8 cellular contexts compared by ENCODE assay signal in genomic region chr17:19448341-19449268, GRCh38. TPM values are rescaled to one million over a fixed set of nuclear protein-coding genes. Genes with fewer than 3 reads are reported as not detected.
DNase-seq lines count a peak whose midpoint lies in the region; ATAC-seq, FAIRE-seq and TF ChIP-seq lines count a peak whose summit lies in the region.

No MANE protein-coding gene starts in this region.

- H3K36me3 ChIP-seq in K562 (ENCODE audit: control insufficient read depth, insufficient read depth, low read length) (no peaks in the 10 kb centered on the region), smooth muscle cell (ENCODE audit: low read depth) (no peaks in the 10 kb centered on the region)
- H3K36me3 ChIP-seq in naive thymus-derived CD4-positive, alpha-beta T cell (ENCODE audit: control insufficient read depth in 2 of 3, insufficient read depth in 3 of 3, low read length in 3 of 3) = no peaks in the 10 kb centered on the region

- POLR2A ChIA-PET in K562 (lab: Yijun Ruan, JAX) = interaction anchor here (0.6 kb wide), 2 partner anchors 10 to 100 kb away, joined by 3 read pairs; no protein-coding TSS in a partner anchor
- POLR2A ChIA-PET in naive thymus-derived CD4-positive, alpha-beta T cell (lab: Charles Lee) = interaction anchor here (1.2 kb wide), 1 partner anchor 85 kb away, joined by 3 read pairs; no protein-coding TSS in a partner anchor
- POLR2A ChIA-PET in activated CD4-positive, alpha-beta T cell treated with anti-CD3 and anti-CD28 coated beads, Interleukin-2, amount 10 ng/mL, durations not matched to agents 7 days and 5 days (lab: Charles Lee) = no interaction called here

- H3K9me3 Mint-ChIP-seq in naive thymus-derived CD4-positive, alpha-beta T cell = peaks cover 0 to 25% (median 8%) of the 10 kb centered on the region in 11 donors
- peaks cover 13% of the 10 kb centered on the region for H3K9me3 Mint-ChIP-seq in activated CD4-positive, alpha-beta T cell treated with anti-CD3 and anti-CD28 coated beads, Interleukin-2, amount 10 ng/mL, durations not matched to agents 7 days and 5 days

- no peak for TF ChIP-seq EP300 in K562 (IDR thresholded peaks at IDR 0.05; ENCODE audit: low read length)

- no peak overlapping the region for H3K27ac Mint-ChIP-seq in naive thymus-derived CD4-positive, alpha-beta T cell
- no peak overlapping the region for H3K27ac Mint-ChIP-seq in activated CD4-positive, alpha-beta T cell treated with anti-CD3 and anti-CD28 coated beads, Interleukin-2, amount 10 ng/mL, durations not matched to agents 7 days and 5 days

- H4K20me1 ChIP-seq in K562 (replicated peaks; ENCODE audit: control insufficient read depth, insufficient read depth, low read length) = no peaks in the 10 kb centered on the region
- H4K20me1 ChIP-seq in smooth muscle cell (ENCODE audit: low read depth) = no peaks in the 10 kb centered on the region

- no TSS peak for BruUV-seq in K562 (replicated peaks; lab: Mats Ljungman, UMichigan)

- H3K4me1 Mint-ChIP-seq in naive thymus-derived CD4-positive, alpha-beta T cell = peaks cover 0 to 6% (median 4%) of the 10 kb centered on the region in 7 donors
- peaks cover 3% of the 10 kb centered on the region for H3K4me1 Mint-ChIP-seq in activated CD4-positive, alpha-beta T cell treated with anti-CD3 and anti-CD28 coated beads, Interleukin-2, amount 10 ng/mL, durations not matched to agents 7 days and 5 days

- peaks cover 10% of the 10 kb centered on the region for H3F3A ChIP-seq in smooth muscle cell (ENCODE audit: low read depth)

- TF ChIP-seq CTCF in K562 (IDR thresholded peaks at IDR 0.05 in 2 of 3, conservative IDR thresholded peaks at IDR 0.05 in 1 of 3; ENCODE audit: insufficient read depth in 2 of 3, low read depth in 1 of 3, low read length in 3 of 3) (no peak), smooth muscle cell (IDR thresholded peaks at IDR 0.05; ENCODE audit: borderline replicate concordance, insufficient read depth, poor library complexity, severe bottlenecking) (no peak)

- TF ChIP-seq POLR2A in K562 (conservative IDR thresholded peaks at IDR 0.05) = no peak

- H3K9me3 ChIP-seq in K562 (replicated peaks; ENCODE audit: control insufficient read depth, insufficient read depth, low read depth, low read length) = no peaks in the 10 kb centered on the region
- H3K9me3 ChIP-seq in smooth muscle cell (replicated peaks; ENCODE audit: low read depth) = no peaks in the 10 kb centered on the region
- H3K9me3 ChIP-seq in naive thymus-derived CD4-positive, alpha-beta T cell (ENCODE audit: control insufficient read depth in 2 of 3, low read length in 3 of 3) = peaks cover 0 to 3% (median 0%) of the 10 kb centered on the region in 3 experiments

- TF ChIP-seq RAD21 in K562 (CRISPR knock-in tag; conservative IDR thresholded peaks at IDR 0.05 in 1 of 2, IDR thresholded peaks at IDR 0.05 in 1 of 2) = no peak

- DNase-seq in HPDE6-E6E7 (ENCODE audit: extremely low spot score) (peak; percentile 34), K562 (ENCODE audit: extremely low read depth in 1 of 4, low spot score in 3 of 4) (no peak), islet precursor cell (peak; percentile 73), smooth muscle cell (lab: John Stamatoyannopoulos, UW; ENCODE audit: unreplicated experiment) (no peak), RPMI8226 (no peak)
- no peak for DNase-seq in naive thymus-derived CD4-positive, alpha-beta T cell
- no peak for DNase-seq in activated CD4-positive, alpha-beta T cell treated with anti-CD3 and anti-CD28 coated beads, Interleukin-2, amount 10 ng/mL, durations not matched to agents 7 days and 5 days

- H3K9me1 ChIP-seq in K562 (ENCODE audit: control insufficient read depth, insufficient read depth, low read length) = no peaks in the 10 kb centered on the region

- ATAC-seq in K562 (no peak), HG02852 (IDR thresholded peaks at IDR 0.05; ENCODE audit: unreplicated experiment) (no peak)
- no peak for ATAC-seq in naive thymus-derived CD4-positive, alpha-beta T cell

- H2AFZ ChIP-seq in K562 (ENCODE audit: low read depth, low read length) (no peak overlapping the region), smooth muscle cell (ENCODE audit: low read depth) (no peak overlapping the region)

- H3K79me2 ChIP-seq in K562 (ENCODE audit: control insufficient read depth, insufficient read depth, low read length) (no peaks in the 10 kb centered on the region), smooth muscle cell (ENCODE audit: low read depth) (no peaks in the 10 kb centered on the region)

- CTCF ChIA-PET in K562 (lab: Yijun Ruan, JAX; ENCODE audit: low intra/inter-chr PET ratio) = interaction anchor here (0.6 kb wide), 1 partner anchor 171 kb away, joined by 4 read pairs; no protein-coding TSS in a partner anchor
- CTCF ChIA-PET in naive thymus-derived CD4-positive, alpha-beta T cell (lab: Charles Lee) = interaction anchor here (0.7 to 5.1 kb wide), 5 partner anchors 15 to 110 kb away, joined by 3 to 64 read pairs (median 7); partner anchors contain the start of gene B9D1
- CTCF ChIA-PET in activated CD4-positive, alpha-beta T cell treated with anti-CD3 and anti-CD28 coated beads, Interleukin-2, amount 10 ng/mL, durations not matched to agents 7 days and 5 days (lab: Charles Lee) = interaction anchor here (2.1 kb wide), 1 partner anchor 86 kb away, joined by 18 read pairs; the partner anchor contains the start of gene B9D1

- H3K9ac ChIP-seq in K562 (ENCODE audit: insufficient read depth in 1 of 2, low read depth in 2 of 2, low read length in 2 of 2) = no peak overlapping the region
- peak overlapping the region; percentile 32 for H3K9ac ChIP-seq in smooth muscle cell (ENCODE audit: low read depth)

- H3K4me2 ChIP-seq in K562 (ENCODE audit: insufficient read depth, low read length) (no peak overlapping the region), smooth muscle cell (peak overlapping the region; percentile 50)

- H3K27ac ChIP-seq in K562 (ENCODE audit: extremely low read depth, low read depth, low read length) = no peak overlapping the region
- peak overlapping the region; percentile 86 for H3K27ac ChIP-seq in smooth muscle cell (ENCODE audit: low read depth)
- H3K27ac ChIP-seq in naive thymus-derived CD4-positive, alpha-beta T cell (ENCODE audit: low read depth, low read length) = no peak overlapping the region

- peaks cover 9 to 17% (median 16%) of the 10 kb centered on the region in 5 donors for H3K27me3 Mint-ChIP-seq in naive thymus-derived CD4-positive, alpha-beta T cell
- H3K27me3 Mint-ChIP-seq in activated CD4-positive, alpha-beta T cell treated with anti-CD3 and anti-CD28 coated beads, Interleukin-2, amount 10 ng/mL, durations not matched to agents 7 days and 5 days = peaks cover 18% of the 10 kb centered on the region

- WGBS in K562 (ENCODE audit: insufficient coverage, low coverage, missing lambda C conversion rate) = 0% methylated on average over 8 of the region's 8 CpGs
- 22% methylated on average over 8 of the region's 8 CpGs for WGBS in smooth muscle cell (ENCODE audit: low lambda C conversion rate)

- no peak for FAIRE-seq in K562 (lab: Jason Lieb, UNC)

- H3K36me3 Mint-ChIP-seq in naive thymus-derived CD4-positive, alpha-beta T cell = peaks cover 0 to 7% (median 3%) of the 10 kb centered on the region in 5 donors
- no peaks in the 10 kb centered on the region for H3K36me3 Mint-ChIP-seq in activated CD4-positive, alpha-beta T cell treated with anti-CD3 and anti-CD28 coated beads, Interleukin-2, amount 10 ng/mL, durations not matched to agents 7 days and 5 days (ENCODE audit: low read depth)

- H3K4me3 Mint-ChIP-seq in naive thymus-derived CD4-positive, alpha-beta T cell = no peak overlapping the region
- H3K4me3 Mint-ChIP-seq in activated CD4-positive, alpha-beta T cell treated with anti-CD3 and anti-CD28 coated beads, Interleukin-2, amount 10 ng/mL, durations not matched to agents 7 days and 5 days = no peak overlapping the region

- in situ Hi-C loops in K562 (cut with MboI) = loop anchor here (5.0 kb wide), 1 partner anchor 86 kb away; the partner anchor contains the start of gene B9D1

- H3K4me1 ChIP-seq in K562 (replicated peaks in 1 of 2; ENCODE audit: control insufficient read depth in 2 of 2, insufficient read depth in 2 of 2, low read length in 2 of 2) = peaks cover 0 to 3% of the 10 kb centered on the region in 2 experiments; a peak in 1 of 5 replicates
- H3K4me1 ChIP-seq in smooth muscle cell (ENCODE audit: low read depth) = no peaks in the 10 kb centered on the region
- no peaks in the 10 kb centered on the region for H3K4me1 ChIP-seq in naive thymus-derived CD4-positive, alpha-beta T cell (ENCODE audit: control insufficient read depth in 2 of 2, insufficient read depth in 2 of 2, low read length in 2 of 2)

- intact Hi-C loops in K562 (cut with micrococcal nuclease) = no loop called here
- intact Hi-C loops in naive thymus-derived CD4-positive, alpha-beta T cell (cut with micrococcal nuclease) = loop anchor here in 1 of 2 donors (5.0 kb wide), 1 partner anchor 319 kb away; no protein-coding TSS in a partner anchor

- H3K27me3 ChIP-seq in K562 (ENCODE audit: control insufficient read depth in 2 of 2, insufficient read depth in 2 of 2, low read length in 2 of 2) (peaks cover 2 to 7% of the 10 kb centered on the region in 2 experiments; a peak in 2 of 5 replicates), smooth muscle cell (ENCODE audit: low read depth) (no peaks in the 10 kb centered on the region)
- no peaks in the 10 kb centered on the region for H3K27me3 ChIP-seq in naive thymus-derived CD4-positive, alpha-beta T cell (ENCODE audit: control insufficient read depth in 2 of 2, insufficient read depth in 2 of 2, low read length in 2 of 2)

- H3K4me3 ChIP-seq in K562 (no peak overlapping the region), smooth muscle cell (no peak overlapping the region)
- H3K4me3 ChIP-seq in naive thymus-derived CD4-positive, alpha-beta T cell (ENCODE audit: low read length) = no peak overlapping the region

RNA-seq across cellular contexts. Expression of gene RNF112, which starts 37.6 kb away (rescaled TPM):
- not detected in 2 replicates for total RNA-seq in K562 (2011; cell fraction: chromatin; rRNA removed; ENCODE audit: low replicate concordance)
- total RNA-seq in K562 (2011; cell fraction: nucleolus; rRNA removed) = not detected in 2 replicates
- total RNA-seq in K562 (2011; cell fraction: nucleoplasm; rRNA removed) = not detected in 2 replicates
- total RNA-seq in K562 (2014; rRNA removed) (0.05 TPM in 1 of 2 replicates, not detected in the other), K562 (2014; rRNA removed; fragmentation: Illumina TruSeq; extraction: Trizol) (not detected in 2 replicates), K562 (2015; rRNA removed; fragmentation: Illumina TruSeq; extraction: Trizol) (not detected in 2 replicates), K562 (2021) (not detected in 2 replicates), smooth muscle cell (4.6 and 7.4 TPM in 2 replicates)
- polyA plus RNA-seq in K562 (2011; rRNA removed) (not detected in 2 replicates), K562 (2014; fragmentation: Illumina TruSeq; extraction: Trizol) (not detected in 2 replicates), K562 (2014; fragmentation: Nextera tagmentation; extraction: Ambion mirVana) (not detected), K562 (2014; rRNA removed) (not detected in 2 replicates), smooth muscle cell (3.5 and 7.2 TPM in 2 replicates)
- not detected in 2 replicates for polyA plus RNA-seq in K562 (2011; cell fraction: cytosol; rRNA removed)
- polyA plus RNA-seq in K562 (2011; cell fraction: nucleus; rRNA removed) = 0.08 and 0.13 TPM in 2 replicates
- polyA plus RNA-seq in K562 (2012) = 0.11 TPM in 1 of 2 replicates, not detected in the other
- polyA minus RNA-seq in K562 (2011; rRNA and poly(A)+ RNA removed) = not detected in 2 replicates
- polyA minus RNA-seq in K562 (2011; cell fraction: cytosol; rRNA and poly(A)+ RNA removed) = not detected in 2 replicates
- polyA minus RNA-seq in K562 (2011; cell fraction: nucleus; rRNA and poly(A)+ RNA removed) = not detected in 2 replicates
- 1 to 10 TPM in 3 of 5 experiments, under 1 TPM in 2; 0.54 to 2.3 (median 1.5) TPM for total RNA-seq in naive thymus-derived CD4-positive, alpha-beta T cell
- polyA plus RNA-seq in naive thymus-derived CD4-positive, alpha-beta T cell = under 1 TPM in 1 of 2 donors, not detected in 1; 0.15 TPM
- under 1 TPM; 0.58 to 0.67 TPM for total RNA-seq in activated CD4-positive, alpha-beta T cell treated with anti-CD3 and anti-CD28 coated beads, Interleukin-2, amount 10 ng/mL, durations not matched to agents 7 days and 5 days

Comparison
In these comparisons a context has a peak if more than half of its experiments do, and no peak if none do; other contexts are left out.
1. DNase-seq: peak in HPDE6-E6E7 (single experiment) and islet precursor cell (single experiment); none in K562 (0 of 4), smooth muscle cell (single experiment), naive thymus-derived CD4-positive, alpha-beta T cell (0 of 9), RPMI8226 (single experiment) and activated CD4-positive, alpha-beta T cell treated with anti-CD3 and anti-CD28 coated beads, Interleukin-2, amount 10 ng/mL, durations not matched to agents 7 days and 5 days (single experiment).